9 cellular contexts compared by ENCODE assay signal in genomic region chr19:45793178-45793564, GRCh38. TPM values are rescaled to one million over a fixed set of nuclear protein-coding genes. Genes with fewer than 3 reads are reported as not detected.
DNase-seq lines count a peak whose midpoint lies in the region; ATAC-seq and TF ChIP-seq lines count a peak whose summit lies in the region.
"Had no signal": no experiment of that assay in that cellular context is flagged by ENCODE, and none has a peak within 500 bp of the region (broad histone marks: within the 10 kb centered on the region; RNA-seq: fewer than 3 reads in every experiment).

No MANE protein-coding gene starts in this region.

- H3K9me3 ChIP-seq in BLaER1 = no peaks in the 10 kb centered on the region
- no peaks in the 10 kb centered on the region for H3K9me3 ChIP-seq in HUES6 (ENCODE audit: control insufficient read depth, insufficient read depth, low read depth, low read length)
- H3K9me3 ChIP-seq: mucosa of descending colon had no signal

- H3K4me2 ChIP-seq in BLaER1 = peak overlapping the region; percentile 75

- no peak for ATAC-seq in GM21390 (IDR thresholded peaks at IDR 0.05; ENCODE audit: unreplicated experiment)
- ATAC-seq in HG03457 (IDR thresholded peaks at IDR 0.05; ENCODE audit: unreplicated experiment) = no peak

- H3K27me3 ChIP-seq in BLaER1 (peaks cover 17% of the 10 kb centered on the region), HUES6 (ENCODE audit: control insufficient read depth, insufficient read depth, low read length) (no peaks in the 10 kb centered on the region; the same call in 1 of the 2 replicates)

- H3K36me3 Mint-ChIP-seq in brain (peaks cover 35% of the 10 kb centered on the region), nephron progenitor cell (ENCODE audit: low read depth) (peaks cover 27% of the 10 kb centered on the region)

- H3K4me3 ChIP-seq in BLaER1 (peak overlapping the region; percentile 92), HUES6 (ENCODE audit: low read depth, low read length) (peak overlapping the region; percentile 36; the same call in 1 of the 2 replicates)

- H4K20me1 ChIP-seq in BLaER1 = peaks cover 42% of the 10 kb centered on the region

- H3K9ac ChIP-seq in BLaER1 = no peak overlapping the region
- H3K9ac ChIP-seq in HUES6 (ENCODE audit: low read length) = no peak overlapping the region

- no peak overlapping the region for H3K27ac ChIP-seq in BLaER1
- H3K27ac ChIP-seq in HUES6 (ENCODE audit: low read depth, low read length) = no peak overlapping the region

- H3K4me3 Mint-ChIP-seq in brain (peak overlapping the region; percentile 74 to 85 (median 78)), nephron progenitor cell (peak overlapping the region; percentile 77)

- DNase-seq in nephron progenitor cell (no peak), NCI-H2227 treated with DMSO at 0.1 percent for 48 hours (lab: John Stamatoyannopoulos, UW) (no peak), hepatic stellate cell (ENCODE audit: low spot score) (no peak)

- peaks cover 19% of the 10 kb centered on the region for H3K36me3 ChIP-seq in BLaER1
- peaks cover 23% of the 10 kb centered on the region for H3K36me3 ChIP-seq in HUES6 (ENCODE audit: control insufficient read depth, insufficient read depth, low read length)

- H3K9me3 Mint-ChIP-seq in brain = no peaks in the 10 kb centered on the region
- no peaks in the 10 kb centered on the region for H3K9me3 Mint-ChIP-seq in nephron progenitor cell

- TF ChIP-seq CTCF in brain (conservative IDR thresholded peaks at IDR 0.05) (no peak), nephron progenitor cell (IDR thresholded peaks at IDR 0.05) (no peak)

- peaks cover 39% of the 10 kb centered on the region for H3K4me1 Mint-ChIP-seq in brain
- H3K4me1 Mint-ChIP-seq in nephron progenitor cell = peaks cover 36% of the 10 kb centered on the region

- H3K4me1 ChIP-seq in BLaER1 (peaks cover 35% of the 10 kb centered on the region), HUES6 (ENCODE audit: control insufficient read depth, insufficient read depth, low read length) (peaks cover 5% of the 10 kb centered on the region)

- peak overlapping the region; percentile 84 to 96 (median 92) for H3K27ac Mint-ChIP-seq in brain
- peak overlapping the region; percentile 97 for H3K27ac Mint-ChIP-seq in nephron progenitor cell

- H3K27me3 Mint-ChIP-seq in brain (peaks cover 11% of the 10 kb centered on the region), nephron progenitor cell (ENCODE audit: low read depth, poor library complexity) (peaks cover 12% of the 10 kb centered on the region)

RNA-seq across cellular contexts. Expression of gene DMWD, which starts 0.5 kb away (rescaled TPM):
- 36.3 TPM for polyA plus RNA-seq in brain (ENCODE audit: insufficient read depth, low read depth, low replicate concordance)

RNA-seq across cellular contexts. Expression of gene DMPK, which starts 10.9 kb away (rescaled TPM):
- polyA plus RNA-seq in brain (ENCODE audit: insufficient read depth, low read depth, low replicate concordance) = 30.7 TPM

RNA-seq across cellular contexts. Expression of gene RSPH6A, which starts 21.9 kb away (rescaled TPM):
- not detected for polyA plus RNA-seq in brain (ENCODE audit: insufficient read depth, low read depth, low replicate concordance)

RNA-seq across cellular contexts. Expression of gene SIX5, which starts 24.1 kb away (rescaled TPM):
- 4.5 TPM for polyA plus RNA-seq in brain (ENCODE audit: insufficient read depth, low read depth, low replicate concordance)

RNA-seq across cellular contexts. Expression of gene MEIOSIN, which starts 59.9 kb away (rescaled TPM):
- polyA plus RNA-seq in brain (ENCODE audit: insufficient read depth, low read depth, low replicate concordance) = not detected
